Comparison of ENCODE assay signal across 1 cellular context in genomic region chr6:34771727-34772126, GRCh38.
TF ChIP-seq lines count a peak whose summit lies in the region.

No MANE protein-coding gene starts in this region.

TF ChIP-seq in HepG2, 621 proteins besides CTCF, POLR2A, EP300 and RAD21:
- peak; percentile 29; the same call in 1 of the 2 replicates for TF ChIP-seq RBFOX2 (IDR thresholded peaks at IDR 0.05; ENCODE audit: low read depth, low read length)
- no peak for TF ChIP-seq YEATS4 (CRISPR knock-in tag; IDR thresholded peaks at IDR 0.05; ENCODE audit: borderline replicate concordance)
- TF ChIP-seq ZNF382 (CRISPR knock-in tag; IDR thresholded peaks at IDR 0.05; ENCODE audit: borderline replicate concordance): no peak
- TF ChIP-seq PBX3 (CRISPR knock-in tag; IDR thresholded peaks at IDR 0.05; ENCODE audit: borderline replicate concordance): no peak
- no peak for TF ChIP-seq ATRX (CRISPR knock-in tag; IDR thresholded peaks at IDR 0.05; ENCODE audit: borderline replicate concordance)
TF ChIP-seq in HepG2: peak in this region for 1.
